In the genomic region with DNA sequence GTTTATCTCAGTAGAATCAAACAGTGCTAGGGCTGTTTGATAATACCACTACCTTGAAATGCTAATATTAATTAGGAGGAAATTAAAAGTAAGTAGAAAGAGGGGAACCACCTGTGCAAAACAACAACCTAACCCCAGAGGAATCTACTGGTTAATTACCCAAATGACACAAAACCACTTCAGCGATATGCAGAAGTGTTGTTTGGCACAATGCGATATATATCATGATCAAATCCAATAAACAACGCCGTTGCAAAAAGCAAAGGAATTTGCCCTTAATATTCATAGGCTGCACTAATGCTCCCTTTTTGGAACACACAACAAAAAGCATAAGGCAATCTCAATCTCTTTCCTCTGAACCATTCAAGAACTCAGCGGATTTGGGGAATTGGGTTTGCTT, we compare ENCODE assay signal across 8 cellular contexts. TPM values are rescaled to one million over a fixed set of nuclear protein-coding genes. Genes with fewer than 3 reads are reported as not detected.
DNase-seq lines count a peak whose midpoint lies in the region; ATAC-seq and TF ChIP-seq lines count a peak whose summit lies in the region.

No MANE protein-coding gene starts in this region.

- H3K4me3 Mint-ChIP-seq in activated CD4-positive, alpha-beta memory T cell treated with anti-CD3 and anti-CD28 coated beads, Interleukin-2, amount 10 ng/mL, durations not matched to agents 7 days and 5 days = peak overlapping the region; percentile 85

- no peak for TF ChIP-seq EP300 in stomach (IDR thresholded peaks at IDR 0.05)

- H3K9me3 Mint-ChIP-seq in activated CD4-positive, alpha-beta memory T cell treated with anti-CD3 and anti-CD28 coated beads, Interleukin-2, amount 10 ng/mL, durations not matched to agents 7 days and 5 days = no peaks in the 10 kb centered on the region

- H3K9ac ChIP-seq in iPS-20b (ENCODE audit: low read depth, low read length) = peak overlapping the region; percentile 91; the same call in 1 of the 2 replicates

- POLR2A ChIA-PET in activated CD4-positive, alpha-beta memory T cell treated with anti-CD3 and anti-CD28 coated beads, Interleukin-2, amount 10 ng/mL, durations not matched to agents 7 days and 5 days (lab: Charles Lee) = interaction anchor here (1.5 to 2.3 kb wide), 3 partner anchors 167 to 219 kb away, joined by 11 to 17 read pairs (median 12); partner anchors contain the start of genes DMAC2L and L2HGDH

- H3K36me3 ChIP-seq in iPS-20b (ENCODE audit: insufficient read depth, low read depth, low read length) (no peaks in the 10 kb centered on the region), stomach (no peaks in the 10 kb centered on the region)

- peaks cover 19% of the 10 kb centered on the region; the same call in 1 of the 2 replicates for H3K27me3 ChIP-seq in iPS-20b (ENCODE audit: insufficient read depth, low read length)
- no peaks in the 10 kb centered on the region for H3K27me3 ChIP-seq in stomach

- H3K27ac ChIP-seq in iPS-20b (ENCODE audit: low read length) = no peak overlapping the region
- H3K27ac ChIP-seq in stomach = peak overlapping the region in 3 of 5 donors; percentile 5 to 98 (median 97)

- H3K4me3 ChIP-seq in iPS-20b (ENCODE audit: low read length) (peak overlapping the region; percentile 88), stomach (peak overlapping the region; percentile 78 to 89 (median 84))

- DNase-seq in NCI-H2171 treated with DMSO at 0.1 percent for 48 hours (lab: John Stamatoyannopoulos, UW) (peak; percentile 30), NCI-H2171 (lab: John Stamatoyannopoulos, UW) (no peak), stomach (no peak), KG1 (lab: John Stamatoyannopoulos, UW) (no peak), posterior cingulate gyrus (no peak)
- no peak for DNase-seq in activated CD4-positive, alpha-beta memory T cell treated with anti-CD3 and anti-CD28 coated beads, Interleukin-2, amount 10 ng/mL, durations not matched to agents 7 days and 5 days

- H3K27ac Mint-ChIP-seq in activated CD4-positive, alpha-beta memory T cell treated with anti-CD3 and anti-CD28 coated beads, Interleukin-2, amount 10 ng/mL, durations not matched to agents 7 days and 5 days = no peak overlapping the region

- H3K4me1 Mint-ChIP-seq in activated CD4-positive, alpha-beta memory T cell treated with anti-CD3 and anti-CD28 coated beads, Interleukin-2, amount 10 ng/mL, durations not matched to agents 7 days and 5 days = peaks cover 41% of the 10 kb centered on the region

- WGBS in stomach, 5 donors = 17 to 19% (median 18%) methylated on average over 5 of the region's 5 CpGs

- intact Hi-C loops in stomach (cut with DNase I; ENCODE audit: low total_unique reads) = loop anchor here (5.0 kb wide), 1 partner anchor 218 kb away; the partner anchor contains the start of genes DMAC2L and L2HGDH
- intact Hi-C loops in posterior cingulate gyrus (cut with DNase I) = loop anchor here (5.0 to 10.0 kb wide), 2 partner anchors 133 to 296 kb away; partner anchors contain the start of genes CDKL1 and SOS2

- TF ChIP-seq POLR2A in stomach (IDR thresholded peaks at IDR 0.05) = no peak

- H3K9me3 ChIP-seq in iPS-20b (ENCODE audit: insufficient read depth, low read depth, low read length) (no peaks in the 10 kb centered on the region), stomach (no peaks in the 10 kb centered on the region)

- no peak for TF ChIP-seq CTCF in stomach (IDR thresholded peaks at IDR 0.05)

- H3K4me1 ChIP-seq in iPS-20b (ENCODE audit: insufficient read depth, low read length) = peaks cover 15% of the 10 kb centered on the region
- H3K4me1 ChIP-seq in stomach = peaks cover 15 to 64% (median 43%) of the 10 kb centered on the region in 4 donors

- H3K36me3 Mint-ChIP-seq in activated CD4-positive, alpha-beta memory T cell treated with anti-CD3 and anti-CD28 coated beads, Interleukin-2, amount 10 ng/mL, durations not matched to agents 7 days and 5 days (ENCODE audit: low read depth) = peaks cover 10% of the 10 kb centered on the region

- no peak for ATAC-seq in HG02973 (IDR thresholded peaks at IDR 0.05; ENCODE audit: unreplicated experiment)

- CTCF ChIA-PET in activated CD4-positive, alpha-beta memory T cell treated with anti-CD3 and anti-CD28 coated beads, Interleukin-2, amount 10 ng/mL, durations not matched to agents 7 days and 5 days (lab: Charles Lee) = interaction anchor here (1.8 to 3.0 kb wide), 2 partner anchors 8 to 210 kb away, joined by 9 to 30 read pairs; no protein-coding TSS in a partner anchor

- peaks cover 9% of the 10 kb centered on the region for H3K27me3 Mint-ChIP-seq in activated CD4-positive, alpha-beta memory T cell treated with anti-CD3 and anti-CD28 coated beads, Interleukin-2, amount 10 ng/mL, durations not matched to agents 7 days and 5 days

RNA-seq across cellular contexts. Expression of gene MAP4K5, which starts 1.6 kb away (rescaled TPM):
- 10 to 100 TPM; 22.0 TPM for total RNA-seq in activated CD4-positive, alpha-beta memory T cell treated with anti-CD3 and anti-CD28 coated beads, Interleukin-2, amount 10 ng/mL, durations not matched to agents 7 days and 5 days
- total RNA-seq in stomach = 100 to 1,000 TPM in 4 of 5 donors, 1 to 10 TPM in 1; 6.4 to 297 (median 179) TPM
- polyA plus RNA-seq in stomach = 10 to 100 TPM; 12.3 to 20.3 (median 12.8) TPM

RNA-seq across cellular contexts. Expression of gene ATL1, which starts 29.2 kb away (rescaled TPM):
- 1 to 10 TPM in 1 of 2 experiments, under 1 TPM in 1; 0.86 to 1.2 TPM for total RNA-seq in activated CD4-positive, alpha-beta memory T cell treated with anti-CD3 and anti-CD28 coated beads, Interleukin-2, amount 10 ng/mL, durations not matched to agents 7 days and 5 days
- 10 to 100 TPM in 1 of 5 donors, 1 to 10 TPM in 2, under 1 TPM in 2; 0.58 to 10.1 (median 1.8) TPM for total RNA-seq in stomach
- 1 to 10 TPM; 2.6 to 4.0 (median 3.5) TPM for polyA plus RNA-seq in stomach
